In the genomic region with DNA sequence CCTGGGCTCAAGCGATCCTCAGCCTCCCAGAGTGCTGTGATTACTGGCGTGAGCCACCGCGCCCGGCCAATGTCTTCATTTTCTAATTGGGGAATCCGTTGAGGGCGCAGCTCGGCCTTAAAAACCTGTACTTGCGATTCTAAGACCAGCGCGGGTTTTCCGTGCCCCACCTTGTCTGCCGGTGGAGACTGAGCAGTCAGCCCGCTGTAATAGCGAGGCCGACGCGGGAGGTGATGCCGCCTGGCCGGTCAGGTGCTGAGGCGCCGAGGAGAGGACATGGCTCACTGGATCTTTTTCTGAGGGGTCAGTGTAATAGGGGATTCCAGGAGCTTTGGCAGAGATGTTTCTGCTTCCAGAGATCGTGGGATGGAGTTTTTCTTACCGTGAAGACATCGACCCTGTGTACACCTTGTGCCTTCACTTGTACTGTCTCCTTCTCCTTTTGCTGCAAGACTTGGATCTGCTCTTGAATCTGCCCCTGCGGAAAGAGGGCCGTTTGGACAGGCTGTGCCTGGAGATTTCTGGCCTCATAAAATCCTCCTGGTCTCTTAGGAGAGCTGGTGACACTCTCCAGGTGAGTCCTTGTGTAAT, we compare ENCODE assay signal across 1 cellular context.
TF ChIP-seq lines count a peak whose summit lies in the region.

No MANE protein-coding gene starts in this region.

TF ChIP-seq in GM23338, 12 proteins besides CTCF, POLR2A, EP300 and RAD21 (continued from another document):
- TF ChIP-seq, protein P1, sequence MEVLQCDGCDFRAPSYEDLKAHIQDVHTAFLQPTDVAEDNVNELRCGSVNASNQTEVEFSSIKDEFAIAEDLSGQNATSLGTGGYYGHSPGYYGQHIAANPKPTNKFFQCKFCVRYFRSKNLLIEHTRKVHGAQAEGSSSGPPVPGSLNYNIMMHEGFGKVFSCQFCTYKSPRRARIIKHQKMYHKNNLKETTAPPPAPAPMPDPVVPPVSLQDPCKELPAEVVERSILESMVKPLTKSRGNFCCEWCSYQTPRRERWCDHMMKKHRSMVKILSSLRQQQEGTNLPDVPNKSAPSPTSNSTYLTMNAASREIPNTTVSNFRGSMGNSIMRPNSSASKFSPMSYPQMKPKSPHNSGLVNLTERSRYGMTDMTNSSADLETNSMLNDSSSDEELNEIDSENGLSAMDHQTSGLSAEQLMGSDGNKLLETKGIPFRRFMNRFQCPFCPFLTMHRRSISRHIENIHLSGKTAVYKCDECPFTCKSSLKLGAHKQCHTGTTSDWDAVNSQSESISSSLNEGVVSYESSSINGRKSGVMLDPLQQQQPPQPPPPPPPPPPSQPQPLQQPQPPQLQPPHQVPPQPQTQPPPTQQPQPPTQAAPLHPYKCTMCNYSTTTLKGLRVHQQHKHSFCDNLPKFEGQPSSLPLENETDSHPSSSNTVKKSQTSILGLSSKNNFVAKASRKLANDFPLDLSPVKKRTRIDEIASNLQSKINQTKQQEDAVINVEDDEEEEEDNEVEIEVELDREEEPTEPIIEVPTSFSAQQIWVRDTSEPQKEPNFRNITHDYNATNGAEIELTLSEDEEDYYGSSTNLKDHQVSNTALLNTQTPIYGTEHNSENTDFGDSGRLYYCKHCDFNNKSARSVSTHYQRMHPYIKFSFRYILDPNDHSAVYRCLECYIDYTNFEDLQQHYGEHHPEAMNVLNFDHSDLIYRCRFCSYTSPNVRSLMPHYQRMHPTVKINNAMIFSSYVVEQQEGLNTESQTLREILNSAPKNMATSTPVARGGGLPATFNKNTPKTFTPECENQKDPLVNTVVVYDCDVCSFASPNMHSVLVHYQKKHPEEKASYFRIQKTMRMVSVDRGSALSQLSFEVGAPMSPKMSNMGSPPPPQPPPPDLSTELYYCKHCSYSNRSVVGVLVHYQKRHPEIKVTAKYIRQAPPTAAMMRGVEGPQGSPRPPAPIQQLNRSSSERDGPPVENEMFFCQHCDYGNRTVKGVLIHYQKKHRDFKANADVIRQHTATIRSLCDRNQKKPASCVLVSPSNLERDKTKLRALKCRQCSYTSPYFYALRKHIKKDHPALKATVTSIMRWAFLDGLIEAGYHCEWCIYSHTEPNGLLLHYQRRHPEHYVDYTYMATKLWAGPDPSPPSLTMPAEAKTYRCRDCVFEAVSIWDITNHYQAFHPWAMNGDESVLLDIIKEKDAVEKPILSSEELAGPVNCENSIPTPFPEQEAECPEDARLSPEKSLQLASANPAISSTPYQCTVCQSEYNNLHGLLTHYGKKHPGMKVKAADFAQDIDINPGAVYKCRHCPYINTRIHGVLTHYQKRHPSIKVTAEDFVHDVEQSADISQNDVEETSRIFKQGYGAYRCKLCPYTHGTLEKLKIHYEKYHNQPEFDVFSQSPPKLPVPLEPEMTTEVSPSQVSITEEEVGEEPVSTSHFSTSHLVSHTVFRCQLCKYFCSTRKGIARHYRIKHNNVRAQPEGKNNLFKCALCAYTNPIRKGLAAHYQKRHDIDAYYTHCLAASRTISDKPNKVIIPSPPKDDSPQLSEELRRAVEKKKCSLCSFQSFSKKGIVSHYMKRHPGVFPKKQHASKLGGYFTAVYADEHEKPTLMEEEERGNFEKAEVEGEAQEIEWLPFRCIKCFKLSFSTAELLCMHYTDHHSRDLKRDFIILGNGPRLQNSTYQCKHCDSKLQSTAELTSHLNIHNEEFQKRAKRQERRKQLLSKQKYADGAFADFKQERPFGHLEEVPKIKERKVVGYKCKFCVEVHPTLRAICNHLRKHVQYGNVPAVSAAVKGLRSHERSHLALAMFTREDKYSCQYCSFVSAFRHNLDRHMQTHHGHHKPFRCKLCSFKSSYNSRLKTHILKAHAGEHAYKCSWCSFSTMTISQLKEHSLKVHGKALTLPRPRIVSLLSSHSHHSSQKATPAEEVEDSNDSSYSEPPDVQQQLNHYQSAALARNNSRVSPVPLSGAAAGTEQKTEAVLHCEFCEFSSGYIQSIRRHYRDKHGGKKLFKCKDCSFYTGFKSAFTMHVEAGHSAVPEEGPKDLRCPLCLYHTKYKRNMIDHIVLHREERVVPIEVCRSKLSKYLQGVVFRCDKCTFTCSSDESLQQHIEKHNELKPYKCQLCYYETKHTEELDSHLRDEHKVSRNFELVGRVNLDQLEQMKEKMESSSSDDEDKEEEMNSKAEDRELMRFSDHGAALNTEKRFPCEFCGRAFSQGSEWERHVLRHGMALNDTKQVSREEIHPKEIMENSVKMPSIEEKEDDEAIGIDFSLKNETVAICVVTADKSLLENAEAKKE (CRISPR knock-in tag; IDR thresholded peaks at IDR 0.05): no peak
- TF ChIP-seq ZNF114 (CRISPR knock-in tag; IDR thresholded peaks at IDR 0.05) (no peak), NANOG (IDR thresholded peaks at IDR 0.05; ENCODE audit: borderline replicate concordance) (no peak), POLR2AphosphoS5 (IDR thresholded peaks at IDR 0.05; ENCODE audit: low read depth) (no peak), EZH2 (IDR thresholded peaks at IDR 0.05; ENCODE audit: low read depth, unreplicated experiment) (no peak), ETS1 (IDR thresholded peaks at IDR 0.05) (no peak), REST (IDR thresholded peaks at IDR 0.05; ENCODE audit: unreplicated experiment) (no peak), EZH2phosphoT487 (IDR thresholded peaks at IDR 0.05; ENCODE audit: unreplicated experiment) (no peak), CREB1 (CRISPR knock-in tag; IDR thresholded peaks at IDR 0.05; ENCODE audit: low read depth) (no peak), STAT1 (IDR thresholded peaks at IDR 0.05; ENCODE audit: unreplicated experiment) (no peak), JUNB (IDR thresholded peaks at IDR 0.05; ENCODE audit: unreplicated experiment) (no peak)
